Comparison of ENCODE assay signal across 1 cellular context in genomic region chr1:154940213-154940879, GRCh38.
TF ChIP-seq lines count a peak whose summit lies in the region.

No MANE protein-coding gene starts in this region.

TF ChIP-seq in GM12878, 131 proteins besides CTCF, POLR2A, EP300 and RAD21:
- TF ChIP-seq SREBF2 (IDR thresholded peaks at IDR 0.05; ENCODE audit: low read length): no peak
- TF ChIP-seq ZNF24 (IDR thresholded peaks at IDR 0.05): no peak
- TF ChIP-seq TCF3 (IDR thresholded peaks at IDR 0.05; ENCODE audit: borderline replicate concordance, insufficient read depth, low read depth, low read length): no peak
- TF ChIP-seq STAT1 (conservative IDR thresholded peaks at IDR 0.05): no peak
- TF ChIP-seq CUX1 (IDR thresholded peaks at IDR 0.05; ENCODE audit: insufficient replicate concordance, low read depth, low read length): no peak
- no peak for TF ChIP-seq TARDBP (IDR thresholded peaks at IDR 0.05; ENCODE audit: borderline replicate concordance)
- no peak for TF ChIP-seq JUND (IDR thresholded peaks at IDR 0.05; ENCODE audit: low read depth, low read length)
- TF ChIP-seq RELA (IDR thresholded peaks at IDR 0.05; ENCODE audit: borderline replicate concordance, partially characterized antibody): no peak
- TF ChIP-seq EZH2 (IDR thresholded peaks at IDR 0.05; ENCODE audit: borderline replicate concordance, control insufficient read depth, low read depth, low read length): no peak
- TF ChIP-seq MEF2B (IDR thresholded peaks at IDR 0.05; ENCODE audit: partially characterized antibody, poor library complexity, severe bottlenecking): peak; percentile 27
- no peak for TF ChIP-seq RAD51 (IDR thresholded peaks at IDR 0.05)
- TF ChIP-seq FOS (IDR thresholded peaks at IDR 0.05; ENCODE audit: borderline replicate concordance, extremely low read depth, insufficient read length): no peak
- no peak for TF ChIP-seq JUNB (IDR thresholded peaks at IDR 0.05)
- TF ChIP-seq SPI1 (IDR thresholded peaks at IDR 0.05; ENCODE audit: borderline replicate concordance, insufficient read depth, low read depth, low read length): peak; percentile 48; the same call in 1 of the 2 replicates
- no peak for TF ChIP-seq BCL3 (IDR thresholded peaks at IDR 0.05; ENCODE audit: borderline replicate concordance, insufficient read depth, low read depth, low read length, poor library complexity, severe bottlenecking)
- 0 out of 2 replicates have a peak, but pooled peaks have one; percentile 6 for TF ChIP-seq IRF4 (IDR thresholded peaks at IDR 0.05; ENCODE audit: low read depth, low read length)
- TF ChIP-seq, protein P1, sequence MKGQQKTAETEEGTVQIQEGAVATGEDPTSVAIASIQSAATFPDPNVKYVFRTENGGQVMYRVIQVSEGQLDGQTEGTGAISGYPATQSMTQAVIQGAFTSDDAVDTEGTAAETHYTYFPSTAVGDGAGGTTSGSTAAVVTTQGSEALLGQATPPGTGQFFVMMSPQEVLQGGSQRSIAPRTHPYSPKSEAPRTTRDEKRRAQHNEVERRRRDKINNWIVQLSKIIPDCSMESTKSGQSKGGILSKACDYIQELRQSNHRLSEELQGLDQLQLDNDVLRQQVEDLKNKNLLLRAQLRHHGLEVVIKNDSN (IDR thresholded peaks at IDR 0.05; ENCODE audit: borderline replicate concordance, extremely low read length, insufficient read depth, low read depth, low read length): no peak
- no peak for TF ChIP-seq RUNX3 (IDR thresholded peaks at IDR 0.05; ENCODE audit: low read length)
- TF ChIP-seq, protein P2, sequence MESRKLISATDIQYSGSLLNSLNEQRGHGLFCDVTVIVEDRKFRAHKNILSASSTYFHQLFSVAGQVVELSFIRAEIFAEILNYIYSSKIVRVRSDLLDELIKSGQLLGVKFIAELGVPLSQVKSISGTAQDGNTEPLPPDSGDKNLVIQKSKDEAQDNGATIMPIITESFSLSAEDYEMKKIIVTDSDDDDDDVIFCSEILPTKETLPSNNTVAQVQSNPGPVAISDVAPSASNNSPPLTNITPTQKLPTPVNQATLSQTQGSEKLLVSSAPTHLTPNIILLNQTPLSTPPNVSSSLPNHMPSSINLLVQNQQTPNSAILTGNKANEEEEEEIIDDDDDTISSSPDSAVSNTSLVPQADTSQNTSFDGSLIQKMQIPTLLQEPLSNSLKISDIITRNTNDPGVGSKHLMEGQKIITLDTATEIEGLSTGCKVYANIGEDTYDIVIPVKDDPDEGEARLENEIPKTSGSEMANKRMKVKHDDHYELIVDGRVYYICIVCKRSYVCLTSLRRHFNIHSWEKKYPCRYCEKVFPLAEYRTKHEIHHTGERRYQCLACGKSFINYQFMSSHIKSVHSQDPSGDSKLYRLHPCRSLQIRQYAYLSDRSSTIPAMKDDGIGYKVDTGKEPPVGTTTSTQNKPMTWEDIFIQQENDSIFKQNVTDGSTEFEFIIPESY (IDR thresholded peaks at IDR 0.05): no peak
- no peak for TF ChIP-seq NBN (IDR thresholded peaks at IDR 0.05)
- TF ChIP-seq TCF7 (IDR thresholded peaks at IDR 0.05; ENCODE audit: borderline replicate concordance): no peak
- TF ChIP-seq ESRRA (IDR thresholded peaks at IDR 0.05; ENCODE audit: low read length): no peak
- no peak for TF ChIP-seq YBX1 (IDR thresholded peaks at IDR 0.05)
- TF ChIP-seq ZBTB4 (CRISPR knock-in tag; IDR thresholded peaks at IDR 0.05): no peak
- TF ChIP-seq SRF (IDR thresholded peaks at IDR 0.05; ENCODE audit: low read depth in 2 of 2, low read length in 2 of 2): no peak
- TF ChIP-seq IKZF2 (IDR thresholded peaks at IDR 0.05): peak in 1 of 2 experiments; percentile 24; a peak in 2 of 4 replicates
- no peak for TF ChIP-seq FOXM1 (IDR thresholded peaks at IDR 0.05; ENCODE audit: low read depth, low read length)
- TF ChIP-seq CBFB (IDR thresholded peaks at IDR 0.05; ENCODE audit: low read depth): no peak; the same call in 1 of the 2 replicates
- no peak for TF ChIP-seq ZSCAN29 (IDR thresholded peaks at IDR 0.05)
- TF ChIP-seq RB1 (IDR thresholded peaks at IDR 0.05; ENCODE audit: borderline replicate concordance): peak; percentile 19; the same call in 1 of the 2 replicates
- TF ChIP-seq MYC (IDR thresholded peaks at IDR 0.05; ENCODE audit: insufficient read depth, insufficient read length, insufficient replicate concordance, low read length, severe bottlenecking): no peak
- peak; percentile 40; the same call in 1 of the 2 replicates for TF ChIP-seq IKZF1 (conservative IDR thresholded peaks at IDR 0.05)
- TF ChIP-seq PML (IDR thresholded peaks at IDR 0.05; ENCODE audit: low read length): no peak
- TF ChIP-seq SKIL (IDR thresholded peaks at IDR 0.05; ENCODE audit: low read depth, poor library complexity, severe bottlenecking): no peak
- no peak for TF ChIP-seq ZNF217 (IDR thresholded peaks at IDR 0.05)
- TF ChIP-seq RFX5 (IDR thresholded peaks at IDR 0.05; ENCODE audit: low read depth, low read length): no peak
- TF ChIP-seq ZBTB40 (IDR thresholded peaks at IDR 0.05; ENCODE audit: borderline replicate concordance): no peak
- TF ChIP-seq ZBED1 (IDR thresholded peaks at IDR 0.05; ENCODE audit: borderline replicate concordance): no peak
- no peak for TF ChIP-seq ZNF274 (IDR thresholded peaks at IDR 0.05; ENCODE audit: insufficient read depth, insufficient read length)
- TF ChIP-seq WRNIP1 (IDR thresholded peaks at IDR 0.05; ENCODE audit: borderline replicate concordance, low read depth, low read length): no peak
- TF ChIP-seq CREB1 (IDR thresholded peaks at IDR 0.05; ENCODE audit: low read depth): no peak
